22 cellular contexts compared by ENCODE assay signal in the genomic region with DNA sequence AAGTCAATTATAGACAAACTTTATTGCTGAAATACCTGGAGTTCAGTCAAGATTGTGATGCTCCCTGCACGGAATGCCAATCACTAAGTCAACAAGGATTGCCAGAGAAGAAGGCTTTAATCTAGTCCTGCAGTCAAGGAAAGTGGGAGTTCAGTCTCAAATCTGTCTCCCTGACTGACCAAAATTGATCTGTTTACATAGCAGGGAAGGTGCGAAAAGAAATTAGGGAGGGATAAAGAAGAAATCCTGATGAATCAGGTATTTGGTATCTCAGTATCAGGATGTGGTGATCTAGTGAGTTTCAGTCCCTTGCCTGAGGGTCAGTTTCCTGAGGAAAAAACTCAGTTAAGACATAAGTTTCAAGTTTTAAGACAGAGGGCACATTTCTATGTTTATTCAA. TPM values are rescaled to one million over a fixed set of nuclear protein-coding genes. Genes with fewer than 3 reads are reported as not detected.
DNase-seq lines count a peak whose midpoint lies in the region; ATAC-seq, FAIRE-seq and TF ChIP-seq lines count a peak whose summit lies in the region.
"Had no signal": no experiment of that assay in that cellular context is flagged by ENCODE, and none has a peak within 500 bp of the region (broad histone marks: within the 10 kb centered on the region; RNA-seq: fewer than 3 reads in every experiment).

No MANE protein-coding gene starts in this region.

- peak overlapping the region; percentile 68; the same call in 1 of the 2 replicates for H2BK20ac ChIP-seq in H1 (ENCODE audit: low read length)

- no peak overlapping the region for H2BK15ac ChIP-seq in H1 (ENCODE audit: low read length)

- H3K36me3 ChIP-seq in mammary epithelial cell (ENCODE audit: insufficient read depth, low read length) = no peaks in the 10 kb centered on the region
- no peaks in the 10 kb centered on the region for H3K36me3 ChIP-seq in breast epithelium
- H3K36me3 ChIP-seq in H1 (ENCODE audit: control insufficient read depth in 2 of 4, insufficient read depth in 4 of 4, low read length in 3 of 4) = peaks cover 0 to 10% (median 1%) of the 10 kb centered on the region in 4 experiments; a peak in 3 of 8 replicates
- no peaks in the 10 kb centered on the region; a peak in 1 of 5 replicates for H3K36me3 ChIP-seq in HepG2 (replicated peaks in 1 of 2; ENCODE audit: control insufficient read depth in 1 of 2, insufficient read depth in 2 of 2, low read length in 2 of 2)
- no peaks in the 10 kb centered on the region for H3K36me3 ChIP-seq in esophagus squamous epithelium
- no peaks in the 10 kb centered on the region for H3K36me3 ChIP-seq in adrenal gland (replicated peaks in 1 of 2)
- H3K36me3 ChIP-seq: BLaER1 treated with 17β-estradiol and CSF1 and Interleukin-3, amounts not matched to agents 10 nM and 100 nM had no signal

- no peaks in the 10 kb centered on the region for H3K27me3 Mint-ChIP-seq in stimulated activated naive B cell treated with anti-CD40 and anti-IgM and Interleukin-4, amounts not matched to agents 10 μg/mL and 1 μg/mL and 100 μg/mL, for 72 hours
- H3K27me3 Mint-ChIP-seq: IgD-negative memory B cell had no signal

- no peak overlapping the region for H4K8ac ChIP-seq in H1 (ENCODE audit: extremely low read depth, insufficient read depth, low read length)

- H3K4me3 Mint-ChIP-seq in stimulated activated naive B cell treated with anti-CD40 and anti-IgM and Interleukin-4, amounts not matched to agents 10 μg/mL and 1 μg/mL and 100 μg/mL, for 72 hours = peak overlapping the region; percentile 27 to 48

- no peak overlapping the region for H3K56ac ChIP-seq in H1 (replicated peaks; ENCODE audit: insufficient read length, low read depth, low read length)

- peaks cover 29 to 44% of the 10 kb centered on the region in 2 donors for H3K4me1 Mint-ChIP-seq in stimulated activated naive B cell treated with anti-CD40 and anti-IgM and Interleukin-4, amounts not matched to agents 10 μg/mL and 1 μg/mL and 100 μg/mL, for 72 hours
- H3K4me1 Mint-ChIP-seq: IgD-negative memory B cell had no signal

- ATAC-seq in HepG2 = no peak
- ATAC-seq in stimulated activated naive B cell treated with anti-CD40 and anti-IgM and Interleukin-4, amounts not matched to agents 10 μg/mL and 1 μg/mL and 100 μg/mL, for 72 hours (replicated peaks) = no peak
- ATAC-seq: HCT116 had no signal

- H3K4me2 ChIP-seq in mammary epithelial cell (ENCODE audit: insufficient read depth, low read depth, low read length) (peak overlapping the region; percentile 47), H1 (ENCODE audit: insufficient read depth in 1 of 2, low read depth in 2 of 2, low read length in 2 of 2) (no peak overlapping the region), HepG2 (ENCODE audit: low read depth, low read length) (no peak overlapping the region)
- H3K4me2 ChIP-seq: BLaER1 treated with 17β-estradiol and CSF1 and Interleukin-3, amounts not matched to agents 10 nM and 100 nM; SK-N-SH had no signal

- H3K18ac ChIP-seq in H1 (ENCODE audit: extremely low read depth, low read length) = 0 out of 2 replicates have a peak overlapping the region, but pooled peaks have one; percentile 28

- TF ChIP-seq RAD21 in H1 (IDR thresholded peaks at IDR 0.05 in 1 of 2, conservative IDR thresholded peaks at IDR 0.05 in 1 of 2; ENCODE audit: low read depth in 2 of 2, low read length in 2 of 2) (no peak), HepG2 (CRISPR knock-in tag; IDR thresholded peaks at IDR 0.05) (no peak)

- FAIRE-seq in H1 (lab: Jason Lieb, UNC) (no peak), HepG2 (lab: Jason Lieb, UNC) (no peak)

- H2AK5ac ChIP-seq in H1 (ENCODE audit: low read depth, low read length) = no peak overlapping the region

- POLR2A ChIA-PET in H1 (lab: Charles Lee; ENCODE audit: partially characterized antibody) (no interaction called here), HepG2 (lab: Yijun Ruan, JAX) (no interaction called here)

- H2BK12ac ChIP-seq in H1 (ENCODE audit: low read depth, low read length) = no peak overlapping the region

- H3K9me3 ChIP-seq in mammary epithelial cell (replicated peaks; ENCODE audit: insufficient read depth, low read length) = peaks cover 5% of the 10 kb centered on the region
- H3K9me3 ChIP-seq in breast epithelium = peaks cover 0 to 21% of the 10 kb centered on the region in 2 donors
- peaks cover 16 to 18% of the 10 kb centered on the region in 2 experiments for H3K9me3 ChIP-seq in H1 (ENCODE audit: insufficient read depth in 2 of 2, low read depth in 1 of 2, low read length in 1 of 2)
- H3K9me3 ChIP-seq in HepG2 (ENCODE audit: low read length) = peaks cover 38% of the 10 kb centered on the region
- H3K9me3 ChIP-seq in esophagus squamous epithelium = no peaks in the 10 kb centered on the region
- H3K9me3 ChIP-seq in adrenal gland (replicated peaks in 1 of 3) = no peaks in the 10 kb centered on the region
- H3K9me3 ChIP-seq: SK-N-SH had no signal

- H3K4me3 ChIP-seq in mammary epithelial cell (replicated peaks in 1 of 3; ENCODE audit: insufficient read depth in 1 of 3, low read depth in 2 of 3, low read length in 3 of 3) (no peak overlapping the region), breast epithelium (no peak overlapping the region), H1 (ENCODE audit: extremely low read depth in 1 of 4, insufficient read depth in 2 of 4, low read depth in 3 of 4, low read length in 4 of 4) (no peak overlapping the region), HepG2 (replicated peaks in 1 of 3; ENCODE audit: insufficient read depth in 1 of 3, low read depth in 2 of 3, low read length in 3 of 3) (no peak overlapping the region), esophagus squamous epithelium (no peak overlapping the region), adrenal gland (no peak overlapping the region)
- H3K4me3 ChIP-seq: BLaER1 treated with 17β-estradiol and CSF1 and Interleukin-3, amounts not matched to agents 10 nM and 100 nM had no signal

- no peaks in the 10 kb centered on the region for H3K79me2 ChIP-seq in mammary epithelial cell (ENCODE audit: insufficient read depth, low read length)
- H3K79me2 ChIP-seq in H1 (ENCODE audit: control insufficient read depth in 1 of 2, insufficient read depth in 2 of 2, low read length in 2 of 2) = no peaks in the 10 kb centered on the region
- no peaks in the 10 kb centered on the region for H3K79me2 ChIP-seq in HepG2 (ENCODE audit: insufficient read depth, low read length)

- dilution Hi-C loops in mammary epithelial cell (cut with HindIII; ENCODE audit: low sequenced_read_pairs) = no loop called here

- no peak overlapping the region for H3K14ac ChIP-seq in H1 (ENCODE audit: insufficient read length)

- H3K27ac ChIP-seq in mammary epithelial cell (ENCODE audit: insufficient read depth, low read depth, low read length) (peak overlapping the region; percentile 89), breast epithelium (no peak overlapping the region), H1 (ENCODE audit: low read depth, low read length) (no peak overlapping the region), HepG2 (ENCODE audit: extremely low read length, insufficient read depth, low read length) (no peak overlapping the region), esophagus squamous epithelium (no peak overlapping the region), adrenal gland (no peak overlapping the region)
- H3K27ac ChIP-seq: 22Rv1; BLaER1 treated with 17β-estradiol and CSF1 and Interleukin-3, amounts not matched to agents 10 nM and 100 nM had no signal

- H4K20me1 ChIP-seq in mammary epithelial cell (ENCODE audit: insufficient read depth, low read length) (no peaks in the 10 kb centered on the region), H1 (replicated peaks in 1 of 2; ENCODE audit: control insufficient read depth in 1 of 2, insufficient read depth in 2 of 2, low read length in 2 of 2) (no peaks in the 10 kb centered on the region), HepG2 (ENCODE audit: insufficient read depth, low read length) (no peaks in the 10 kb centered on the region)
- H4K20me1 ChIP-seq: BLaER1 treated with 17β-estradiol and CSF1 and Interleukin-3, amounts not matched to agents 10 nM and 100 nM had no signal

- BruUV-seq in mammary epithelial cell (replicated peaks; lab: Mats Ljungman, UMichigan) (no TSS peak), HepG2 (replicated peaks; lab: Mats Ljungman, UMichigan) (no TSS peak)

- no peak overlapping the region for H3K23ac ChIP-seq in H1 (ENCODE audit: insufficient read length)

- TF ChIP-seq CTCF in mammary epithelial cell (conservative IDR thresholded peaks at IDR 0.05 in 1 of 2, IDR thresholded peaks at IDR 0.05 in 1 of 2; ENCODE audit: extremely low read depth in 1 of 2, insufficient read depth in 1 of 2, low read depth in 1 of 2, low read length in 2 of 2) = no peak
- TF ChIP-seq CTCF in breast epithelium (IDR thresholded peaks at IDR 0.05) = no peak
- TF ChIP-seq CTCF in H1 (IDR thresholded peaks at IDR 0.05; ENCODE audit: control extremely low read depth in 1 of 3, insufficient read depth in 1 of 3, low read depth in 1 of 3, low read length in 3 of 3) = no peak
- TF ChIP-seq CTCF in HepG2 (CRISPR knock-in tag; IDR thresholded peaks at IDR 0.05) = no peak
- no peak for TF ChIP-seq CTCF in esophagus squamous epithelium (IDR thresholded peaks at IDR 0.05)
- TF ChIP-seq CTCF in adrenal gland (IDR thresholded peaks at IDR 0.05) = no peak

- H4K91ac ChIP-seq in H1 (replicated peaks; ENCODE audit: insufficient read length, low read length) = no peak overlapping the region

- in situ Hi-C loops in mammary epithelial cell (cut with MboI; ENCODE audit: low sequenced_read_pairs in 2 of 2) = no loop called here
- in situ Hi-C loops in HepG2 (cut with HindIII; ENCODE audit: extremely low pct_ligation_motif_present, low pct_unique_long_range_greater_than_20kb) = no loop called here

- DNase-seq in mammary epithelial cell (peak; percentile 65), breast epithelium (ENCODE audit: low spot score in 2 of 2) (no peak), H1 (ENCODE audit: low read depth in 1 of 2, low spot score in 2 of 2) (no peak), HepG2 (ENCODE audit: low spot score) (no peak), esophagus squamous epithelium (lab: John Stamatoyannopoulos, UW) (no peak), CD1c-positive myeloid dendritic cell (ENCODE audit: extremely low spot score) (no peak), adrenal gland (no peak)
- no peak for DNase-seq in stimulated activated naive B cell treated with anti-CD40 and anti-IgM and Interleukin-4, amounts not matched to agents 10 μg/mL and 1 μg/mL and 100 μg/mL, for 72 hours
- DNase-seq: ACHN, GOT3, MV-4-11, NCI-H1105 treated with DMSO at 0.1 percent for 48 hours, NCI-H2029 treated with DMSO at 0.1 percent for 48 hours, NCI-H345, NCI-H524, SHP77 treated with DMSO at 0.1 percent for 48 hours, SK-N-SH had no signal

- H3K23me2 ChIP-seq in H1 (ENCODE audit: low read depth, low read length) = no peaks in the 10 kb centered on the region

- H3K27me3 ChIP-seq in mammary epithelial cell (ENCODE audit: insufficient read depth, low read length) (no peaks in the 10 kb centered on the region), breast epithelium (no peaks in the 10 kb centered on the region), H1 (replicated peaks in 1 of 4; ENCODE audit: control insufficient read depth in 3 of 4, extremely low read depth in 1 of 4, insufficient read depth in 3 of 4, low read length in 3 of 4) (no peaks in the 10 kb centered on the region), HepG2 (ENCODE audit: control insufficient read depth in 1 of 2, insufficient read depth in 2 of 2, low read length in 2 of 2) (no peaks in the 10 kb centered on the region), esophagus squamous epithelium (no peaks in the 10 kb centered on the region), adrenal gland (no peaks in the 10 kb centered on the region)
- H3K27me3 ChIP-seq: BLaER1 treated with 17β-estradiol and CSF1 and Interleukin-3, amounts not matched to agents 10 nM and 100 nM had no signal

- peaks cover 10 to 16% of the 10 kb centered on the region in 2 donors for H3K36me3 Mint-ChIP-seq in stimulated activated naive B cell treated with anti-CD40 and anti-IgM and Interleukin-4, amounts not matched to agents 10 μg/mL and 1 μg/mL and 100 μg/mL, for 72 hours
- H3K36me3 Mint-ChIP-seq: IgD-negative memory B cell had no signal

- TF ChIP-seq EP300 in H1 (IDR thresholded peaks at IDR 0.05; ENCODE audit: borderline replicate concordance in 1 of 2, low read depth in 2 of 2, low read length in 2 of 2) (no peak), HepG2 (IDR thresholded peaks at IDR 0.05; ENCODE audit: low read depth in 2 of 2, low read length in 2 of 2) (peak in 1 of 2 experiments; percentile 28; a peak in 1 of 4 replicates), HepG2 (CRISPR knock-in tag; IDR thresholded peaks at IDR 0.05; ENCODE audit: borderline replicate concordance) (no peak)

- TF ChIP-seq POLR2A in breast epithelium (IDR thresholded peaks at IDR 0.05) = no peak
- no peak for TF ChIP-seq POLR2A in H1 (IDR thresholded peaks at IDR 0.05; ENCODE audit: control extremely low read depth in 1 of 2, low read depth in 2 of 2, low read length in 2 of 2)
- no peak for TF ChIP-seq POLR2A in HepG2 (IDR thresholded peaks at IDR 0.05; ENCODE audit: insufficient read depth in 1 of 2, low read depth in 2 of 2, low read length in 2 of 2)
- no peak for TF ChIP-seq POLR2A in esophagus squamous epithelium (IDR thresholded peaks at IDR 0.05)
- no peak for TF ChIP-seq POLR2A in adrenal gland (IDR thresholded peaks at IDR 0.05)

- H3K79me1 ChIP-seq in H1 (ENCODE audit: low read depth, low read length) = no peaks in the 10 kb centered on the region

- H3K4ac ChIP-seq in H1 (replicated peaks; ENCODE audit: insufficient read length, low read depth, low read length) = no peak overlapping the region

- H3K27ac Mint-ChIP-seq in stimulated activated naive B cell treated with anti-CD40 and anti-IgM and Interleukin-4, amounts not matched to agents 10 μg/mL and 1 μg/mL and 100 μg/mL, for 72 hours = no peak overlapping the region

- CTCF ChIA-PET in mammary epithelial cell (lab: Charles Lee; ENCODE audit: low non-redundant PET) (no interaction called here), H1 (lab: Charles Lee; ENCODE audit: partially characterized antibody) (no interaction called here), HepG2 (lab: Yijun Ruan, JAX; ENCODE audit: low intra/inter-chr PET ratio, low total read pairs) (no interaction called here)

- H3K9me3 Mint-ChIP-seq in stimulated activated naive B cell treated with anti-CD40 and anti-IgM and Interleukin-4, amounts not matched to agents 10 μg/mL and 1 μg/mL and 100 μg/mL, for 72 hours = peaks cover 19 to 20% of the 10 kb centered on the region in 2 donors

- peak overlapping the region; percentile 60 for H2AFZ ChIP-seq in mammary epithelial cell (ENCODE audit: low read depth, low read length)
- H2AFZ ChIP-seq in H1 (ENCODE audit: low read length) = no peak overlapping the region
- no peak overlapping the region for H2AFZ ChIP-seq in HepG2 (ENCODE audit: low read length)

- 43% methylated on average over 2 of the region's 2 CpGs for WGBS in mammary epithelial cell (ENCODE audit: low coverage, missing lambda C conversion rate)
- 95% methylated on average over 2 of the region's 2 CpGs; no CpG with 5 or more reads in 1 of the 2 experiments for WGBS in H1 (ENCODE audit: extremely low coverage in 1 of 2, insufficient coverage in 1 of 2, insufficient read length in 1 of 2, insufficient replicate concordance in 2 of 2, low coverage in 1 of 2, low lambda C conversion rate in 2 of 2, missing lambda C conversion rate in 1 of 2), 2 experiments
- WGBS in HepG2 (ENCODE audit: low lambda C conversion rate) = 83% methylated on average over 2 of the region's 2 CpGs
- WGBS in esophagus squamous epithelium, 2 donors = 26 to 38% methylated on average over 2 of the region's 2 CpGs
- 82 to 90% (median 85%) methylated on average over 2 of the region's 2 CpGs for WGBS in adrenal gland, 4 donors

- no peak overlapping the region for H4K5ac ChIP-seq in H1 (ENCODE audit: insufficient read length, low read depth, low read length)

- H2BK120ac ChIP-seq in H1 (replicated peaks; ENCODE audit: low read depth, low read length) = peak overlapping the region; percentile 65

- H3K9ac ChIP-seq in mammary epithelial cell (ENCODE audit: insufficient read depth, low read length) (no peak overlapping the region), H1 (replicated peaks in 1 of 4; ENCODE audit: extremely low read depth in 1 of 4, low read depth in 3 of 4, low read length in 3 of 4) (no peak overlapping the region), HepG2 (ENCODE audit: insufficient read depth, low read depth, low read length) (no peak overlapping the region)
- H3K9ac ChIP-seq: BLaER1 treated with 17β-estradiol and CSF1 and Interleukin-3, amounts not matched to agents 10 nM and 100 nM; SK-N-SH had no signal

- H3K4me1 ChIP-seq in mammary epithelial cell (ENCODE audit: insufficient read depth, low read length) (peaks cover 15% of the 10 kb centered on the region), breast epithelium (no peaks in the 10 kb centered on the region), H1 (replicated peaks in 1 of 4; ENCODE audit: control insufficient read depth in 3 of 4, insufficient read depth in 4 of 4, low read length in 3 of 4) (peaks cover 0 to 6% (median under 1%) of the 10 kb centered on the region in 4 experiments; a peak in 4 of 7 replicates), HepG2 (ENCODE audit: insufficient read depth, low read length) (peaks cover 42% of the 10 kb centered on the region), esophagus squamous epithelium (no peaks in the 10 kb centered on the region), adrenal gland (replicated peaks in 1 of 2) (no peaks in the 10 kb centered on the region)

- intact Hi-C loops in mammary epithelial cell (cut with micrococcal nuclease) (no loop called here), breast epithelium (cut with DNase I; ENCODE audit: low total_unique reads) (no loop called here), HepG2 (cut with micrococcal nuclease; ENCODE audit: unreplicated experiment) (no loop called here), esophagus squamous epithelium (cut with DNase I) (no loop called here), adrenal gland (cut with DNase I) (no loop called here)

- no peak overlapping the region for H2BK5ac ChIP-seq in H1 (ENCODE audit: low read depth, low read length)

RNA-seq across cellular contexts. Expression of a gene that starts 2.1 kb away (rescaled TPM):
- not detected for total RNA-seq in mammary epithelial cell
- not detected for polyA plus RNA-seq in mammary epithelial cell
- polyA minus RNA-seq in mammary epithelial cell = not detected
- total RNA-seq in breast epithelium = under 1 TPM in 1 of 3 donors, not detected in 2; 0.59 TPM
- not detected in 2 replicates for total RNA-seq in H1 (2021; fragmentation: NEBNext Ultra II Directional; extraction: Animal tissue kit (Norgen Biotek cat#: 25700))
- polyA plus RNA-seq in H1 (2011; rRNA removed) = not detected in 2 replicates
- 0.03 TPM for polyA plus RNA-seq in H1 (2011; cell fraction: cytosol; rRNA removed)
- polyA plus RNA-seq in H1 (2011; cell fraction: nucleus; rRNA removed) = not detected
- polyA plus RNA-seq in H1 (2012, experiment 1 of 2) = not detected in 4 replicates
- not detected for polyA plus RNA-seq in H1 (2012, experiment 2 of 2)
- 0.06 TPM for polyA plus RNA-seq in H1 (2013, experiment 1 of 2)
- 0.13 TPM for polyA plus RNA-seq in H1 (2013, experiment 2 of 2)
- 0.16 and 0.20 TPM in 2 replicates for polyA minus RNA-seq in H1 (2011; rRNA and poly(A)+ RNA removed)
- polyA minus RNA-seq in H1 (2011; cell fraction: cytosol; rRNA and poly(A)+ RNA removed) = not detected
- not detected for polyA minus RNA-seq in H1 (2011; cell fraction: nucleus; rRNA and poly(A)+ RNA removed)
- total RNA-seq in HepG2 (2016; rRNA removed; fragmentation: Illumina TruSeq; extraction: Trizol) = 37.0 and 59.5 TPM in 2 replicates
- 14.5 and 15.5 TPM in 2 replicates for total RNA-seq in HepG2 (2016; cell fraction: cytosol; rRNA removed; fragmentation: Illumina TruSeq; extraction: Trizol; ENCODE audit: low read depth)
- 38.3 and 59.0 TPM in 2 replicates for total RNA-seq in HepG2 (2016; cell fraction: insoluble cytoplasmic fraction; rRNA removed; fragmentation: Illumina TruSeq; extraction: Trizol)
- 36.5 and 40.0 TPM in 2 replicates for total RNA-seq in HepG2 (2016; cell fraction: membrane; rRNA removed; fragmentation: Illumina TruSeq; extraction: Trizol)
- 15.6 and 17.5 TPM in 2 replicates for total RNA-seq in HepG2 (2016; cell fraction: nucleus; rRNA removed; fragmentation: Illumina TruSeq; extraction: Trizol)
- 6.8 and 6.9 TPM in 2 replicates for polyA plus RNA-seq in HepG2 (2011; rRNA removed)
- polyA plus RNA-seq in HepG2 (2011; cell fraction: cytosol; rRNA removed) = 4.4 and 5.3 TPM in 2 replicates
- 1.9 and 2.3 TPM in 2 replicates for polyA plus RNA-seq in HepG2 (2011; cell fraction: nucleus; rRNA removed)
- polyA plus RNA-seq in HepG2 (2012) = 7.1 and 20.6 TPM in 2 replicates
- 8.2 and 8.7 TPM in 2 replicates for polyA plus RNA-seq in HepG2 (2016; cell fraction: cytosol; fragmentation: Illumina TruSeq; extraction: Trizol; ENCODE audit: low read depth)
- 46.7 and 52.6 TPM in 2 replicates for polyA plus RNA-seq in HepG2 (2016; cell fraction: insoluble cytoplasmic fraction; fragmentation: Illumina TruSeq; extraction: Trizol; ENCODE audit: low read depth)
- polyA plus RNA-seq in HepG2 (2016; cell fraction: membrane; fragmentation: Illumina TruSeq; extraction: Trizol; ENCODE audit: low read depth) = 22.8 and 27.5 TPM in 2 replicates
- 15.6 and 18.9 TPM in 2 replicates for polyA plus RNA-seq in HepG2 (2016; cell fraction: nucleus; fragmentation: Illumina TruSeq; extraction: Trizol; ENCODE audit: insufficient read depth, low read depth)
- 3.4 TPM in 1 of 2 replicates, not detected in the other for polyA minus RNA-seq in HepG2 (2011; rRNA and poly(A)+ RNA removed; ENCODE audit: low replicate concordance)
- 5.2 and 7.2 TPM in 2 replicates for polyA minus RNA-seq in HepG2 (2011; cell fraction: cytosol; rRNA and poly(A)+ RNA removed)
- polyA minus RNA-seq in HepG2 (2011; cell fraction: nucleus; rRNA and poly(A)+ RNA removed) = 2.2 and 5.1 TPM in 2 replicates
- not detected for total RNA-seq in esophagus squamous epithelium
- total RNA-seq in adrenal gland = under 1 TPM in 2 of 8 donors, not detected in 6; 0.18 to 0.27 TPM
- under 1 TPM in 1 of 3 donors, not detected in 2; 0.31 TPM for polyA plus RNA-seq in adrenal gland
- total RNA-seq: OCI-LY7 had no signal
- polyA plus RNA-seq: IgD-negative memory B cell, SK-N-SH had no signal

Comparison
In these comparisons a context has a peak if more than half of its experiments do, and no peak if none do; other contexts are left out.
1. RNA of a gene that starts 2.1 kb away (total RNA-seq): 14.5 to 59.5 TPM in HepG2; not detected in mammary epithelial cell, 0.18 to 0.27 TPM in adrenal gland, not detected in H1, 0.59 TPM in breast epithelium and not detected in esophagus squamous epithelium; every median in the first group is over 4 times any median in the second.